Comparison of ENCODE assay signal across 10 cellular contexts in genomic region chr3:81024560-81024959, GRCh38.
"Had no signal": no experiment of that assay in that cellular context is flagged by ENCODE, and none has a peak within 500 bp of the region (broad histone marks: within the 10 kb centered on the region; RNA-seq: fewer than 3 reads in every experiment).

No MANE protein-coding gene starts in this region.

- H3K36me3 ChIP-seq: HAP-1 had no signal

- H3K9ac ChIP-seq: GM23248 had no signal

- H3K4me2 ChIP-seq: GM23338 had no signal

- H2AFZ ChIP-seq: GM23248, GM23338 had no signal

- H3K9me3 ChIP-seq: HAP-1 had no signal

- ATAC-seq: GM23338, HCT116 had no signal

- H3K4me1 ChIP-seq: HAP-1 had no signal

- H3K27ac ChIP-seq: GM23248 had no signal

- FAIRE-seq: H1, H54 had no signal

- H3K4me3 ChIP-seq: GM23248, GM23338, HAP-1 had no signal

- DNase-seq: GM23248, GOT3, H9, HCEC 1CT, HFFc6 had no signal
